Comparison of ENCODE assay signal across 8 cellular contexts in the genomic region with DNA sequence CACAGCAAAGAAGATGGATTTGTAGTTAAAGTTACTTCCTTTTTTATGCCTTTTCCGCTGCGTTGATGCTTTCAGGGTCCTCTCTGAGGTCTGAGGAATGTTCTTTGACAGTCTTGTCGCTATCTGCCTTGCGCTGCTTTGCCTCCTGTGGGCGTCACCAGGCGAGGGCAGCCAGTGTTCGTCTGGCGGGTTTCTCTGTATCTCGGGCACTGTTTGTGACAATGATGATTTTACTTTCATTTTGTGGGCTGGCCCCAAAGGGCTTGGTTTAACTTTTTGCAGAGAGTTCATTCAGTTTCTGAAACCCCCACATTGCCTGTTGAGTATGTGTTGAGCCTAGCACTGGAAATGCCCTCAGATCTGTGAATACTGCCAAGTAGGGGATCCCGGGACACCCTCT.
A peak's percentile ranks its signal among the peaks of the same experiment; 100 is the strongest.
DNase-seq lines count a peak whose midpoint lies in the region; ATAC-seq lines count a peak whose summit lies in the region.

No MANE protein-coding gene starts in this region.

- H3K4me3 Mint-ChIP-seq in effector memory CD8-positive, alpha-beta T cell, result peak overlapping the region; percentile 87 to 90

- H3K4me1 Mint-ChIP-seq in effector memory CD8-positive, alpha-beta T cell (ENCODE audit: low read depth in 2 of 2), result peaks cover 24 to 28% of the 10 kb centered on the region in 2 donors

- peaks cover 23% of the 10 kb centered on the region for H3K36me3 Mint-ChIP-seq in effector memory CD8-positive, alpha-beta T cell (ENCODE audit: insufficient read depth)

- ATAC-seq in GM18907 (IDR thresholded peaks at IDR 0.05; ENCODE audit: unreplicated experiment), result peak; percentile 83
- peak; percentile 64 for ATAC-seq in HG03159 (IDR thresholded peaks at IDR 0.05; ENCODE audit: unreplicated experiment)
- ATAC-seq in effector memory CD8-positive, alpha-beta T cell (replicated peaks), result peak; percentile 97

- H3K27me3 Mint-ChIP-seq in effector memory CD8-positive, alpha-beta T cell, result no peaks in the 10 kb centered on the region

- DNase-seq in activated CD4-positive, alpha-beta T cell treated with anti-CD3 and anti-CD28 coated beads, Interleukin-2, amount 50 U/mL, for 1 hour, result peak; percentile 72
- peak; percentile 70 to 77 (median 70) for DNase-seq in effector memory CD8-positive, alpha-beta T cell
- DNase-seq in stimulated activated CD4-positive, alpha-beta T cell treated with anti-CD3 and anti-CD28 coated beads, Interleukin-1b, Interleukin-23, amount 100 ng/mL, for 24 hours (ENCODE audit: low read depth in 4 of 4, low spot score in 1 of 4), result peak; percentile 30 to 62 (median 44)
- DNase-seq in NCI-H446 (lab: John Stamatoyannopoulos, UW), result no peak
- DNase-seq in SIG-M5 treated with dmso at 0.1 percent for 504 hours (lab: John Stamatoyannopoulos, UW; ENCODE audit: unreplicated experiment), result no peak
- DNase-seq in DMS 273 treated with DMSO at 0.1 percent for 48 hours (lab: John Stamatoyannopoulos, UW), result no peak

- H3K27ac Mint-ChIP-seq in effector memory CD8-positive, alpha-beta T cell, result peak overlapping the region; percentile 94 to 95

- H3K9me3 Mint-ChIP-seq in effector memory CD8-positive, alpha-beta T cell, result no peaks in the 10 kb centered on the region

Comparison
In these comparisons a context has a peak if more than half of its experiments do, and no peak if none do; other contexts are left out.
1. DNase-seq: peak in activated CD4-positive, alpha-beta T cell treated with anti-CD3 and anti-CD28 coated beads, Interleukin-2, amount 50 U/mL, for 1 hour (single experiment), effector memory CD8-positive, alpha-beta T cell (3 of 3) and stimulated activated CD4-positive, alpha-beta T cell treated with anti-CD3 and anti-CD28 coated beads, Interleukin-1b, Interleukin-23, amount 100 ng/mL, for 24 hours (4 of 4); none in NCI-H446 (0 of 2), SIG-M5 treated with dmso at 0.1 percent for 504 hours (single experiment) and DMS 273 treated with DMSO at 0.1 percent for 48 hours (single experiment).
2. Peak in every context shown above with its lines, with median percentiles within 50 percentile points of each other: ATAC-seq.